In the genomic region with DNA sequence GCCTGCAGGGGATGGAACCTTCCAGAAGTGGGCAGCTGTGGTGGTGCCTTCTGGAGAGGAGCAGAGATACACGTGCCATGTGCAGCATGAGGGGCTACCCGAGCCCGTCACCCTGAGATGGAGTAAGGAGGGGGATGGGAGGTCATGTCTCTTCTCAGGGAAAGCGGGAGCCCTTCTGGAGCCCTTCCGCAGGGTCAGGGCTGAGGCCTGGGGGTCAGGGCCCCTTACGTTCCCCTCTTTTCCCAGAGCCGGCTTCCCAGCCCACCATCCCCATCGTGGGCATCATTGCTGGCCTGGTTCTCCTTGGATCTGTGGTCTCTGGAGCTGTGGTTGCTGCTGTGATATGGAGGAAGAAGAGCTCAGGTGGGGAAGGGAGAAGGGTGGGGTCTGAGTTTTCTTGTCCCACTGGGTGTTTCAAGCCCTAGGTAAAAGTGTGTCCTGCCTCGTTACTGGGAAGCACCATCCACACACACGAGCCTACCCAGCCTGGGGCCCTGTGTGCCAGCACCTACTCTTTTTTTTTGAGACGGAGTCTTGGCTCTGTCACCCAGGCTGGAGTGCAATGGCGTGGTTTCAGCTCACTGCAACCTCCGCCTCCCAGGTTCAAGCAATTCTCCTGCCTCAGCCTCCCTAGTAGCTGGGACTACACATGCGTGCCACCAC, we compare ENCODE assay signal across 7 cellular contexts. TPM values are rescaled to one million over a fixed set of nuclear protein-coding genes. Genes with fewer than 3 reads are reported as not detected.
DNase-seq lines count a peak whose midpoint lies in the region; ATAC-seq and TF ChIP-seq lines count a peak whose summit lies in the region.
"Not testable (repeated sequence)": the region's sequence is repeated elsewhere in the genome, so short reads cannot be mapped to it uniquely, and the experiment has no call there.

No MANE protein-coding gene starts in this region.

- H3K27me3 ChIP-seq in left lung = not testable (repeated sequence)

- H3K27ac Mint-ChIP-seq in activated CD4-positive, alpha-beta T cell treated with anti-CD3 and anti-CD28 coated beads, Interleukin-2, amount 10 ng/mL, durations not matched to agents 24 days and 14 days = peak overlapping the region; percentile 97
- peak overlapping the region; percentile 98 for H3K27ac Mint-ChIP-seq in activated naive CD8-positive, alpha-beta T cell treated with anti-CD3 and anti-CD28 coated beads for 36 hours
- not testable (repeated sequence) for H3K27ac Mint-ChIP-seq in endothelial cell (ENCODE audit: unreplicated experiment); nephron
- H3K27ac Mint-ChIP-seq in stimulated activated naive B cell treated with anti-CD40 and anti-IgM and Interleukin-4, amounts not matched to agents 10 μg/mL and 1 μg/mL and 100 μg/mL, for 72 hours = peak overlapping the region; percentile 100

- H3K4me3 ChIP-seq in GM12865 (ENCODE audit: low read depth, low read length) = peak overlapping the region; percentile 98
- peak overlapping the region; percentile 89 to 100 for H3K4me3 ChIP-seq in left lung

- H3K9me3 Mint-ChIP-seq in activated CD4-positive, alpha-beta T cell treated with anti-CD3 and anti-CD28 coated beads, Interleukin-2, amount 10 ng/mL, durations not matched to agents 24 days and 14 days; activated naive CD8-positive, alpha-beta T cell treated with anti-CD3 and anti-CD28 coated beads for 36 hours; endothelial cell (ENCODE audit: unreplicated experiment); nephron; stimulated activated naive B cell treated with anti-CD40 and anti-IgM and Interleukin-4, amounts not matched to agents 10 μg/mL and 1 μg/mL and 100 μg/mL, for 72 hours: not testable (repeated sequence)

- H3K27ac ChIP-seq in left lung = peak overlapping the region; percentile 19 to 99

- H3K27me3 Mint-ChIP-seq in activated CD4-positive, alpha-beta T cell treated with anti-CD3 and anti-CD28 coated beads, Interleukin-2, amount 10 ng/mL, durations not matched to agents 24 days and 14 days; stimulated activated naive B cell treated with anti-CD40 and anti-IgM and Interleukin-4, amounts not matched to agents 10 μg/mL and 1 μg/mL and 100 μg/mL, for 72 hours: not testable (repeated sequence)
- peaks cover 11% of the 10 kb centered on the region for H3K27me3 Mint-ChIP-seq in activated naive CD8-positive, alpha-beta T cell treated with anti-CD3 and anti-CD28 coated beads for 36 hours
- H3K27me3 Mint-ChIP-seq in endothelial cell (ENCODE audit: unreplicated experiment) = peaks cover 11% of the 10 kb centered on the region
- H3K27me3 Mint-ChIP-seq in nephron (ENCODE audit: low read depth) = peaks cover 14% of the 10 kb centered on the region

- TF ChIP-seq CTCF in GM12865 (IDR thresholded peaks at IDR 0.05; ENCODE audit: insufficient read depth, low read depth, low read length, missing control alignments); endothelial cell (IDR thresholded peaks at IDR 0.05; ENCODE audit: unreplicated experiment); left lung (IDR thresholded peaks at IDR 0.05); nephron (IDR thresholded peaks at IDR 0.05; ENCODE audit: unreplicated experiment in 3 of 3): not testable (repeated sequence)

- H3K36me3 Mint-ChIP-seq in activated CD4-positive, alpha-beta T cell treated with anti-CD3 and anti-CD28 coated beads, Interleukin-2, amount 10 ng/mL, durations not matched to agents 24 days and 14 days (ENCODE audit: low read depth) = peaks cover 58% of the 10 kb centered on the region
- peaks cover 67% of the 10 kb centered on the region for H3K36me3 Mint-ChIP-seq in activated naive CD8-positive, alpha-beta T cell treated with anti-CD3 and anti-CD28 coated beads for 36 hours
- H3K36me3 Mint-ChIP-seq in endothelial cell (ENCODE audit: low read depth, unreplicated experiment) = peaks cover 32% of the 10 kb centered on the region
- peaks cover 17% of the 10 kb centered on the region for H3K36me3 Mint-ChIP-seq in nephron (ENCODE audit: low read depth)
- peaks cover 51 to 56% of the 10 kb centered on the region in 2 donors for H3K36me3 Mint-ChIP-seq in stimulated activated naive B cell treated with anti-CD40 and anti-IgM and Interleukin-4, amounts not matched to agents 10 μg/mL and 1 μg/mL and 100 μg/mL, for 72 hours

- peaks cover 0 to 43% of the 10 kb centered on the region in 2 donors for H3K36me3 ChIP-seq in left lung

- peak overlapping the region; percentile 100 for H3K4me3 Mint-ChIP-seq in activated CD4-positive, alpha-beta T cell treated with anti-CD3 and anti-CD28 coated beads, Interleukin-2, amount 10 ng/mL, durations not matched to agents 24 days and 14 days
- H3K4me3 Mint-ChIP-seq in activated naive CD8-positive, alpha-beta T cell treated with anti-CD3 and anti-CD28 coated beads for 36 hours = peak overlapping the region; percentile 96
- peak overlapping the region; percentile 97 for H3K4me3 Mint-ChIP-seq in endothelial cell (ENCODE audit: unreplicated experiment)
- H3K4me3 Mint-ChIP-seq in nephron = peak overlapping the region; percentile 67 to 98 (median 93)
- H3K4me3 Mint-ChIP-seq in stimulated activated naive B cell treated with anti-CD40 and anti-IgM and Interleukin-4, amounts not matched to agents 10 μg/mL and 1 μg/mL and 100 μg/mL, for 72 hours = peak overlapping the region; percentile 92 to 98

- not testable (repeated sequence) for DNase-seq in GM12865 (ENCODE audit: low read depth); activated CD4-positive, alpha-beta T cell treated with anti-CD3 and anti-CD28 coated beads, Interleukin-2, amount 10 ng/mL, durations not matched to agents 24 days and 14 days; endothelial cell (ENCODE audit: low spot score); left lung; stimulated activated naive B cell treated with anti-CD40 and anti-IgM and Interleukin-4, amounts not matched to agents 10 μg/mL and 1 μg/mL and 100 μg/mL, for 72 hours
- peak; percentile 19 for DNase-seq in activated naive CD8-positive, alpha-beta T cell treated with anti-CD3 and anti-CD28 coated beads for 36 hours

- intact Hi-C loops in activated CD4-positive, alpha-beta T cell treated with anti-CD3 and anti-CD28 coated beads, Interleukin-2, amount 10 ng/mL, durations not matched to agents 24 days and 14 days (cut with micrococcal nuclease) = loop anchor here (10.0 kb wide), 1 partner anchor 323 kb away; no protein-coding TSS in a partner anchor
- intact Hi-C loops in left lung (cut with DNase I) = loop anchor here in 1 of 2 donors (5.0 kb wide), 1 partner anchor 41 kb away; no protein-coding TSS in a partner anchor

- not testable (repeated sequence) for ATAC-seq in left lung; stimulated activated naive B cell treated with anti-CD40 and anti-IgM and Interleukin-4, amounts not matched to agents 10 μg/mL and 1 μg/mL and 100 μg/mL, for 72 hours (replicated peaks)

- peaks cover 64% of the 10 kb centered on the region for H3K4me1 Mint-ChIP-seq in activated CD4-positive, alpha-beta T cell treated with anti-CD3 and anti-CD28 coated beads, Interleukin-2, amount 10 ng/mL, durations not matched to agents 24 days and 14 days
- peaks cover 68% of the 10 kb centered on the region for H3K4me1 Mint-ChIP-seq in activated naive CD8-positive, alpha-beta T cell treated with anti-CD3 and anti-CD28 coated beads for 36 hours
- H3K4me1 Mint-ChIP-seq in endothelial cell (ENCODE audit: unreplicated experiment) (peaks cover 41% of the 10 kb centered on the region), nephron (peaks cover 20% of the 10 kb centered on the region)
- peaks cover 53 to 74% of the 10 kb centered on the region in 2 donors for H3K4me1 Mint-ChIP-seq in stimulated activated naive B cell treated with anti-CD40 and anti-IgM and Interleukin-4, amounts not matched to agents 10 μg/mL and 1 μg/mL and 100 μg/mL, for 72 hours

- H3K4me1 ChIP-seq in left lung = peaks cover 16 to 76% of the 10 kb centered on the region in 2 donors

- H3K9me3 ChIP-seq in left lung = not testable (repeated sequence)

RNA-seq across cellular contexts. Expression of a gene that starts 2.1 kb away (rescaled TPM):
- total RNA-seq in activated CD4-positive, alpha-beta T cell treated with anti-CD3 and anti-CD28 coated beads, Interleukin-2, amount 10 ng/mL, durations not matched to agents 24 days and 14 days = 484 and 488 TPM in 2 replicates
- 100 to 1,000 TPM; 481 to 482 TPM for total RNA-seq in activated naive CD8-positive, alpha-beta T cell treated with anti-CD3 and anti-CD28 coated beads for 36 hours
- total RNA-seq in endothelial cell (ENCODE audit: unreplicated experiment) (274 TPM), left lung (100 to 1,000 TPM; 440 to 636 TPM)
